In genomic region chr14:93317836-93318807, GRCh38 we compare ENCODE assay signal across 10 cellular contexts. TPM values are rescaled to one million over a fixed set of nuclear protein-coding genes. Genes with fewer than 3 reads are reported as not detected.
DNase-seq lines count a peak whose midpoint lies in the region; ATAC-seq and TF ChIP-seq lines count a peak whose summit lies in the region.
"Had no signal": no experiment of that assay in that cellular context is flagged by ENCODE, and none has a peak within 500 bp of the region (broad histone marks: within the 10 kb centered on the region; RNA-seq: fewer than 3 reads in every experiment).

No MANE protein-coding gene starts in this region.

- no peaks in the 10 kb centered on the region for H4K20me1 ChIP-seq in Karpas-422 (ENCODE audit: insufficient read depth, low read depth, low read length)

- no peak overlapping the region for H3K4me2 ChIP-seq in Karpas-422 (ENCODE audit: low read depth, low read length, poor library complexity, severe bottlenecking)

- H3K4me3 Mint-ChIP-seq in activated CD8-positive, alpha-beta memory T cell treated with anti-CD3 and anti-CD28 coated beads, Interleukin-2, amount 10 ng/mL, durations not matched to agents 7 days and 5 days = no peak overlapping the region

- H3K27ac Mint-ChIP-seq in activated CD8-positive, alpha-beta memory T cell treated with anti-CD3 and anti-CD28 coated beads, Interleukin-2, amount 10 ng/mL, durations not matched to agents 7 days and 5 days = no peak overlapping the region

- in situ Hi-C loops in astrocyte of the spinal cord (cut with HindIII; ENCODE audit: low sequenced_read_pairs) = no loop called here

- ATAC-seq in left lobe of liver = peak; percentile 29
- no peak for ATAC-seq in activated CD8-positive, alpha-beta memory T cell treated with anti-CD3 and anti-CD28 coated beads, Interleukin-2, amount 10 ng/mL, durations not matched to agents 7 days and 5 days

- H3K9me3 Mint-ChIP-seq in activated CD8-positive, alpha-beta memory T cell treated with anti-CD3 and anti-CD28 coated beads, Interleukin-2, amount 10 ng/mL, durations not matched to agents 7 days and 5 days (ENCODE audit: low read depth) = no peaks in the 10 kb centered on the region

- peaks cover under 1% of the 10 kb centered on the region for H3K4me1 ChIP-seq in cardiac muscle cell (ENCODE audit: low read depth)
- peaks cover 0 to 31% of the 10 kb centered on the region in 2 donors for H3K4me1 ChIP-seq in right atrium auricular region
- peaks cover 14% of the 10 kb centered on the region for H3K4me1 ChIP-seq in Karpas-422 (ENCODE audit: low read length)

- no peaks in the 10 kb centered on the region for H3K27me3 Mint-ChIP-seq in activated CD8-positive, alpha-beta memory T cell treated with anti-CD3 and anti-CD28 coated beads, Interleukin-2, amount 10 ng/mL, durations not matched to agents 7 days and 5 days

- H3K9ac ChIP-seq in Karpas-422 (ENCODE audit: low read length) = no peak overlapping the region

- H3K36me3 ChIP-seq in cardiac muscle cell (no peaks in the 10 kb centered on the region), right atrium auricular region (no peaks in the 10 kb centered on the region), Karpas-422 (ENCODE audit: insufficient read depth, low read length) (peaks cover 35% of the 10 kb centered on the region)

- peaks cover 9% of the 10 kb centered on the region for H3K36me3 Mint-ChIP-seq in activated CD8-positive, alpha-beta memory T cell treated with anti-CD3 and anti-CD28 coated beads, Interleukin-2, amount 10 ng/mL, durations not matched to agents 7 days and 5 days

- H3K27me3 ChIP-seq in cardiac muscle cell (no peaks in the 10 kb centered on the region), right atrium auricular region (no peaks in the 10 kb centered on the region), Karpas-422 (ENCODE audit: low read length) (no peaks in the 10 kb centered on the region)

- H3K4me3 ChIP-seq in cardiac muscle cell (no peak overlapping the region), right atrium auricular region (no peak overlapping the region), astrocyte of the spinal cord (ENCODE audit: low read depth, low read length) (no peak overlapping the region), Karpas-422 (ENCODE audit: low read length) (no peak overlapping the region)

- no peaks in the 10 kb centered on the region for H3K9me2 ChIP-seq in Karpas-422 (replicated peaks; ENCODE audit: insufficient read depth, low read length)

- H3K4me1 Mint-ChIP-seq in activated CD8-positive, alpha-beta memory T cell treated with anti-CD3 and anti-CD28 coated beads, Interleukin-2, amount 10 ng/mL, durations not matched to agents 7 days and 5 days = peaks cover 20% of the 10 kb centered on the region

- peaks cover 100% of the 10 kb centered on the region for H3K79me2 ChIP-seq in Karpas-422 (ENCODE audit: low read length)

- no peak overlapping the region for H2AFZ ChIP-seq in Karpas-422 (ENCODE audit: low read length)

- DNase-seq in cardiac muscle cell (ENCODE audit: low read depth in 1 of 2, low spot score in 1 of 2) = peak in 1 of 2 donors; percentile 83
- DNase-seq in right atrium auricular region (ENCODE audit: low spot score) = no peak
- peak; percentile 46 for DNase-seq in astrocyte of the spinal cord (ENCODE audit: low read depth, low spot score)
- DNase-seq in left lobe of liver (ENCODE audit: low spot score) = no peak
- DNase-seq in GM03348 (ENCODE audit: low spot score) = no peak
- DNase-seq in Karpas-422 = no peak
- no peak for DNase-seq in DMS79 (lab: John Stamatoyannopoulos, UW)
- no peak for DNase-seq in activated CD8-positive, alpha-beta memory T cell treated with anti-CD3 and anti-CD28 coated beads, Interleukin-2, amount 10 ng/mL, durations not matched to agents 7 days and 5 days
- DNase-seq: NCI-H748 treated with DMSO at 0.1 percent for 48 hours had no signal

- H3K27ac ChIP-seq in cardiac muscle cell = peak overlapping the region; percentile 34
- H3K27ac ChIP-seq in right atrium auricular region = no peak overlapping the region
- no peak overlapping the region for H3K27ac ChIP-seq in Karpas-422 (ENCODE audit: low read length)

- no peaks in the 10 kb centered on the region for H3K9me3 ChIP-seq in cardiac muscle cell (ENCODE audit: low read depth)
- no peaks in the 10 kb centered on the region for H3K9me3 ChIP-seq in right atrium auricular region
- peaks cover 4% of the 10 kb centered on the region; the same call in 1 of the 2 replicates for H3K9me3 ChIP-seq in Karpas-422 (ENCODE audit: low read length)

- TF ChIP-seq CTCF in cardiac muscle cell (IDR thresholded peaks at IDR 0.05; ENCODE audit: low read depth, low read length) = no peak
- TF ChIP-seq CTCF in right atrium auricular region (IDR thresholded peaks at IDR 0.05) = no peak
- no peak for TF ChIP-seq CTCF in astrocyte of the spinal cord (IDR thresholded peaks at IDR 0.05; ENCODE audit: low read depth, low read length)

- CTCF ChIA-PET in activated CD8-positive, alpha-beta memory T cell treated with anti-CD3 and anti-CD28 coated beads, Interleukin-2, amount 10 ng/mL, durations not matched to agents 7 days and 5 days (lab: Charles Lee) = interaction anchor here (1.2 to 1.3 kb wide), 2 partner anchors 13 to 14 kb away, joined by 3 to 4 read pairs; no protein-coding TSS in a partner anchor

RNA-seq across cellular contexts. Expression of gene BTBD7, which starts 14.7 kb away (rescaled TPM):
- 15.5 and 21.7 TPM in 2 replicates for total RNA-seq in cardiac muscle cell
- polyA plus RNA-seq in cardiac muscle cell = 14.4 and 19.4 TPM in 2 replicates
- 10 to 100 TPM; 13.3 to 17.6 TPM for total RNA-seq in right atrium auricular region
- total RNA-seq in left lobe of liver = 11.0 TPM
- 14.3 and 27.4 TPM in 2 replicates for total RNA-seq in Karpas-422 (2014; rRNA removed; shearing (Covaris generic); ENCODE audit: low replicate concordance)
- 10 to 100 TPM; 16.8 to 18.3 TPM for total RNA-seq in activated CD8-positive, alpha-beta memory T cell treated with anti-CD3 and anti-CD28 coated beads, Interleukin-2, amount 10 ng/mL, durations not matched to agents 7 days and 5 days

RNA-seq across cellular contexts. Expression of gene COX8C, which starts 28.9 kb away (rescaled TPM):
- total RNA-seq in cardiac muscle cell (not detected in 2 replicates), right atrium auricular region (not detected), left lobe of liver (not detected)
- 0.56 and 1.2 TPM in 2 replicates for polyA plus RNA-seq in cardiac muscle cell
- not detected in 2 replicates for total RNA-seq in Karpas-422 (2014; rRNA removed; shearing (Covaris generic); ENCODE audit: low replicate concordance)
- not detected for total RNA-seq in activated CD8-positive, alpha-beta memory T cell treated with anti-CD3 and anti-CD28 coated beads, Interleukin-2, amount 10 ng/mL, durations not matched to agents 7 days and 5 days
- total RNA-seq: dermis microvascular lymphatic vessel endothelial cell had no signal
